ENCODE assay signal across 14 cellular contexts in the genomic region with DNA sequence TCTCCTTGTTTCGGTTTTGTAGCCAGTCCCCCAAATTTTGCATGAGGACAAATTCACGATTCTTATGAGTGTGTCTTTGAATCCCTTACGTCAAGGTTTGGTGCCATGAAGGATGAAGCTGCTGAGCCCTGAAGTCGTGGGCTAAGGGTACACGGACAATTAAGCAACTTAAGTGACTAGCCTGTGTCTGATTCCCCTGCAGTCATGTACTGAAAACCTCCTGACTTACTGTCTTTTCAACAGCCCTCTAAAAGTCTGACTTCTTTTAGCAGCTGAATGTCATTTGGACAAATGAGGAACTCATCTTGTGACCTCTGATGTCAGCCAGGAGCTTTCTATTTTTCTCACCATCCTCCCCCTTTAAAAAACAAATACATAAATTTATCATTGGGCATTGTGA. TPM values are rescaled to one million over a fixed set of nuclear protein-coding genes. Genes with fewer than 3 reads are reported as not detected.
DNase-seq lines count a peak whose midpoint lies in the region; ATAC-seq and TF ChIP-seq lines count a peak whose summit lies in the region.
"Had no signal": no experiment of that assay in that cellular context is flagged by ENCODE, and none has a peak within 500 bp of the region (broad histone marks: within the 10 kb centered on the region; RNA-seq: fewer than 3 reads in every experiment).

No MANE protein-coding gene starts in this region.

- H3K79me2 ChIP-seq in DOHH2 (ENCODE audit: control insufficient read depth, low read length) (no peaks in the 10 kb centered on the region), OCI-LY1 (ENCODE audit: insufficient read depth, low read length) (no peaks in the 10 kb centered on the region)

- DNase-seq in dorsolateral prefrontal cortex, result no peak
- DNase-seq in NCI-H187 (lab: John Stamatoyannopoulos, UW), result no peak
- DNase-seq in cortex of kidney (lab: John Stamatoyannopoulos, UW), result no peak
- DNase-seq: GOT3 had no signal

- H3K9me3 ChIP-seq in DOHH2 (ENCODE audit: control insufficient read depth, insufficient read depth, low read length) (no peaks in the 10 kb centered on the region), OCI-LY1 (ENCODE audit: low read length) (no peaks in the 10 kb centered on the region), skeletal muscle satellite cell (replicated peaks; ENCODE audit: low read length) (no peaks in the 10 kb centered on the region)

- H3K4me3 ChIP-seq in DOHH2 (ENCODE audit: low read length), result peak overlapping the region; percentile 39
- H3K4me3 ChIP-seq in OCI-LY1 (ENCODE audit: low read depth, low read length, poor library complexity, severe bottlenecking), result peak overlapping the region; percentile 28
- peak overlapping the region in 4 of 59 donors; percentile 18 to 46 (median 26) for H3K4me3 ChIP-seq in dorsolateral prefrontal cortex
- H3K4me3 ChIP-seq in skeletal muscle satellite cell (ENCODE audit: low read length), result no peak overlapping the region

- H3K9ac ChIP-seq in OCI-LY1 (ENCODE audit: low read length) (peak overlapping the region; percentile 48), skeletal muscle satellite cell (ENCODE audit: low read depth, low read length) (no peak overlapping the region)

- H3K4me2 ChIP-seq in DOHH2 (ENCODE audit: low read length), result peak overlapping the region; percentile 48
- peak overlapping the region; percentile 62 for H3K4me2 ChIP-seq in OCI-LY1 (ENCODE audit: low read length)
- H3K4me2 ChIP-seq in skeletal muscle satellite cell (ENCODE audit: low read length), result peak overlapping the region; percentile 31

- ATAC-seq in GM19324 (IDR thresholded peaks at IDR 0.05; ENCODE audit: low FRiP score, unreplicated experiment) (no peak), HG03139 (IDR thresholded peaks at IDR 0.05; ENCODE audit: unreplicated experiment) (no peak)

- H4K20me1 ChIP-seq in DOHH2 (ENCODE audit: control insufficient read depth, insufficient read depth, low read depth, low read length), result no peaks in the 10 kb centered on the region
- no peaks in the 10 kb centered on the region for H4K20me1 ChIP-seq in OCI-LY1 (ENCODE audit: insufficient read depth, low read length)

- peaks cover 40% of the 10 kb centered on the region for H3K4me1 ChIP-seq in DOHH2 (ENCODE audit: control insufficient read depth, low read length)
- peaks cover 61% of the 10 kb centered on the region for H3K4me1 ChIP-seq in OCI-LY1 (ENCODE audit: insufficient read depth, low read length, severe bottlenecking)
- peaks cover 40% of the 10 kb centered on the region for H3K4me1 ChIP-seq in skeletal muscle satellite cell (ENCODE audit: control insufficient read depth, insufficient read depth, low read length)

- intact Hi-C loops in dorsolateral prefrontal cortex (cut with DNase I), result loop anchor here in 1 of 2 donors (10.0 kb wide), 2 partner anchors 109 to 209 kb away; no protein-coding TSS in a partner anchor

- H3K36me3 ChIP-seq in DOHH2 (ENCODE audit: control insufficient read depth, low read length) (no peaks in the 10 kb centered on the region), OCI-LY1 (ENCODE audit: insufficient read depth, low read length) (no peaks in the 10 kb centered on the region), skeletal muscle satellite cell (ENCODE audit: insufficient read depth, low read length) (no peaks in the 10 kb centered on the region)

- no peak overlapping the region for H3K27ac ChIP-seq in DOHH2 (ENCODE audit: low read depth, low read length)
- H3K27ac ChIP-seq in OCI-LY1 (ENCODE audit: low read depth, low read length, poor library complexity, severe bottlenecking), result peak overlapping the region; percentile 92
- H3K27ac ChIP-seq in dorsolateral prefrontal cortex, result peak overlapping the region in 57 of 59 donors; percentile 12 to 95 (median 83)

- no peak overlapping the region for H2AFZ ChIP-seq in OCI-LY1 (ENCODE audit: low read length)

- no peaks in the 10 kb centered on the region for H3F3A ChIP-seq in DOHH2 (ENCODE audit: control insufficient read depth, insufficient read depth)
- no peaks in the 10 kb centered on the region for H3F3A ChIP-seq in OCI-LY1 (ENCODE audit: insufficient read depth, low read length)

- no peak for TF ChIP-seq CTCF in DOHH2 (IDR thresholded peaks at IDR 0.05; ENCODE audit: low read depth, low read length, poor library complexity, severe bottlenecking)
- no peak for TF ChIP-seq CTCF in OCI-LY1 (IDR thresholded peaks at IDR 0.05; ENCODE audit: low read length)
- TF ChIP-seq CTCF in dorsolateral prefrontal cortex (IDR thresholded peaks at IDR 0.05 in 54 of 56, conservative IDR thresholded peaks at IDR 0.05 in 2 of 56; ENCODE audit: low read depth in 1 of 56, partially characterized antibody in 56 of 56), result no peak

- H3K27me3 ChIP-seq in DOHH2 (ENCODE audit: control insufficient read depth, low read length) (no peaks in the 10 kb centered on the region), OCI-LY1 (ENCODE audit: insufficient read depth, low read length) (no peaks in the 10 kb centered on the region), dorsolateral prefrontal cortex (no peaks in the 10 kb centered on the region), skeletal muscle satellite cell (ENCODE audit: control insufficient read depth, insufficient read depth, low read length) (no peaks in the 10 kb centered on the region)

- H3K9me2 ChIP-seq in DOHH2 (replicated peaks; ENCODE audit: control insufficient read depth, low read length) (no peaks in the 10 kb centered on the region), OCI-LY1 (ENCODE audit: low read depth, low read length) (no peaks in the 10 kb centered on the region)

RNA-seq across cellular contexts. Expression of a gene that starts 27.1 kb away (rescaled TPM):
- 1 to 10 TPM in 7 of 120 experiments, under 1 TPM in 8, not detected in 105; 0.43 to 2.8 (median 0.66) TPM for total RNA-seq in dorsolateral prefrontal cortex
- not detected in 2 replicates for total RNA-seq in skeletal muscle satellite cell (2012; rRNA removed)
- total RNA-seq: activated naive CD4-positive, alpha-beta T cell treated with anti-CD3 and anti-CD28 coated beads for 36 hours; Calu3; endothelial cell of umbilical vein; MCF 10A; progenitor cell of endocrine pancreas had no signal

RNA-seq across cellular contexts. Expression of a gene that starts 50.5 kb away (rescaled TPM):
- total RNA-seq in dorsolateral prefrontal cortex, result 10 to 100 TPM; 10.6 to 22.8 (median 16.0) TPM
- 10.6 and 15.1 TPM in 2 replicates for total RNA-seq in skeletal muscle satellite cell (2012; rRNA removed)
